ENCODE assay signal across 18 cellular contexts in genomic region chr5:157069949-157070348, GRCh38. TPM values are rescaled to one million over a fixed set of nuclear protein-coding genes. Genes with fewer than 3 reads are reported as not detected.
A peak's percentile ranks its signal among the peaks of the same experiment; 100 is the strongest.
DNase-seq lines count a peak whose midpoint lies in the region; ATAC-seq and TF ChIP-seq lines count a peak whose summit lies in the region.
"Had no signal": no experiment of that assay in that cellular context is flagged by ENCODE, and none has a peak within 500 bp of the region (broad histone marks: within the 10 kb centered on the region; RNA-seq: fewer than 3 reads in every experiment).

No MANE protein-coding gene starts in this region.

- peaks cover 4 to 17% of the 10 kb centered on the region in 2 experiments; a peak in 3 of 4 replicates for H3K4me1 ChIP-seq in HCT116 (ENCODE audit: control insufficient read depth in 1 of 2, insufficient read depth in 2 of 2, low read length in 2 of 2)
- no peaks in the 10 kb centered on the region for H3K4me1 ChIP-seq in right lobe of liver

- H3K36me3 Mint-ChIP-seq in chondrocyte (ENCODE audit: low read depth), result no peaks in the 10 kb centered on the region
- H3K36me3 Mint-ChIP-seq: CD8-positive, alpha-beta memory T cell had no signal

- WGBS in right lobe of liver (ENCODE audit: insufficient coverage, low coverage, low lambda C conversion rate, missing lambda C conversion rate), result 64% methylated on average over 3 of the region's 3 CpGs

- no peak overlapping the region for H3K4me3 Mint-ChIP-seq in chondrocyte (ENCODE audit: unreplicated experiment)
- H3K4me3 Mint-ChIP-seq: CD8-positive, alpha-beta memory T cell had no signal

- ATAC-seq in HCT116, result 0 out of 2 replicates have a peak, but pooled peaks have one; percentile 47
- ATAC-seq in right lobe of liver, result peak in 3 of 4 donors; percentile 29 to 59 (median 58)
- no peak for ATAC-seq in HG03139 (IDR thresholded peaks at IDR 0.05; ENCODE audit: unreplicated experiment)

- no peaks in the 10 kb centered on the region for H3K9me3 Mint-ChIP-seq in chondrocyte (ENCODE audit: low read depth)
- H3K9me3 Mint-ChIP-seq: CD8-positive, alpha-beta memory T cell had no signal

- TF ChIP-seq CTCF in GM12864 (IDR thresholded peaks at IDR 0.05; ENCODE audit: low read depth, low read length, missing control alignments) (peak; percentile 17), HCT116 (IDR thresholded peaks at IDR 0.05 in 2 of 3, conservative IDR thresholded peaks at IDR 0.05 in 1 of 3; ENCODE audit: borderline replicate concordance in 1 of 3, insufficient read depth in 1 of 3, low read depth in 2 of 3, low read length in 2 of 3) (peak in 2 of 3 experiments; percentile 27 to 41; a peak in 4 of 6 replicates), chondrocyte (IDR thresholded peaks at IDR 0.05) (peak; percentile 19), right lobe of liver (IDR thresholded peaks at IDR 0.05) (peak in 1 of 4 donors; percentile 34)

- no peak overlapping the region for H3K27ac Mint-ChIP-seq in chondrocyte (ENCODE audit: unreplicated experiment)
- H3K27ac Mint-ChIP-seq: CD8-positive, alpha-beta memory T cell had no signal

- RAD21 ChIA-PET in HCT116 (lab: Charles Lee; ENCODE audit: low non-redundant PET in 1 of 2, low total read pairs in 2 of 2, uncharacterized antibody in 2 of 2, unreplicated experiment in 2 of 2), result no interaction called here

- H3K4me1 Mint-ChIP-seq in chondrocyte (ENCODE audit: low read depth), result no peaks in the 10 kb centered on the region
- H3K4me1 Mint-ChIP-seq: CD8-positive, alpha-beta memory T cell had no signal

- no peak overlapping the region for H2AFZ ChIP-seq in HCT116 (ENCODE audit: low read depth, low read length, poor library complexity, severe bottlenecking)

- H3K4me2 ChIP-seq in HCT116 (ENCODE audit: low read length), result no peak overlapping the region

- H3K36me3 ChIP-seq in HCT116 (ENCODE audit: control insufficient read depth in 1 of 2, insufficient read depth in 2 of 2, low read length in 2 of 2), result no peaks in the 10 kb centered on the region
- no peaks in the 10 kb centered on the region for H3K36me3 ChIP-seq in right lobe of liver

- H3K9me2 ChIP-seq in HCT116 (ENCODE audit: insufficient read depth), result no peaks in the 10 kb centered on the region

- no peaks in the 10 kb centered on the region for H4K20me1 ChIP-seq in HCT116 (ENCODE audit: insufficient read depth)

- no peaks in the 10 kb centered on the region for H3K9me3 ChIP-seq in HCT116 (ENCODE audit: control insufficient read depth in 1 of 2, insufficient read depth in 1 of 2, low read depth in 1 of 2, low read length in 2 of 2)
- no peaks in the 10 kb centered on the region for H3K9me3 ChIP-seq in right lobe of liver

- BruUV-seq in HCT116 (replicated peaks; lab: Mats Ljungman, UMichigan), result no TSS peak

- TF ChIP-seq POLR2A in HCT116 (IDR thresholded peaks at IDR 0.05; ENCODE audit: borderline replicate concordance, extremely low read depth, insufficient read depth, insufficient read length), result no peak
- TF ChIP-seq POLR2A in right lobe of liver (IDR thresholded peaks at IDR 0.05), result no peak

- CTCF ChIA-PET in HCT116 (lab: Charles Lee), result no interaction called here

- POLR2A ChIA-PET in HCT116 (lab: Charles Lee), result no interaction called here

- H3K9ac ChIP-seq in HCT116 (ENCODE audit: low read length), result no peak overlapping the region

- intact Hi-C loops in HCT116 (cut with micrococcal nuclease) (no loop called here), right lobe of liver (cut with DNase I) (no loop called here)

- H3K27me3 ChIP-seq in HCT116 (ENCODE audit: insufficient read depth, low read length), result no peaks in the 10 kb centered on the region
- no peaks in the 10 kb centered on the region for H3K27me3 ChIP-seq in right lobe of liver

- no peak overlapping the region for H3K4me3 ChIP-seq in GM12864 (ENCODE audit: low read depth, low read length)
- no peak overlapping the region for H3K4me3 ChIP-seq in HCT116 (replicated peaks in 1 of 2; ENCODE audit: low read depth in 1 of 2, low read length in 2 of 2)
- H3K4me3 ChIP-seq in right lobe of liver, result no peak overlapping the region

- DNase-seq in GM12864 (ENCODE audit: low read depth), result no peak
- DNase-seq in HCT116 (ENCODE audit: low read depth, low spot score), result no peak
- no peak for DNase-seq in chondrocyte (ENCODE audit: low spot score)
- DNase-seq in right lobe of liver, result no peak
- DNase-seq in CD1c-positive myeloid dendritic cell (ENCODE audit: extremely low spot score), result no peak
- no peak for DNase-seq in DMS79 treated with DMSO at 0.1 percent for 48 hours (lab: John Stamatoyannopoulos, UW)
- no peak for DNase-seq in stimulated activated naive CD4-positive, alpha-beta T cell treated with Interleukin-2 at 50 U/mL for 16 hours (lab: John Stamatoyannopoulos, UW)
- DNase-seq: CD8-positive, alpha-beta memory T cell; MM.1S; NCI-H1105; NCI-H187; NCI-H446 treated with DMSO at 0.1 percent for 48 hours; SIG-M5 had no signal

- H3K79me2 ChIP-seq in HCT116 (ENCODE audit: insufficient read depth, low read length), result no peaks in the 10 kb centered on the region

- no peak overlapping the region for H3K27ac ChIP-seq in HCT116 (ENCODE audit: low read depth, low read length)
- H3K27ac ChIP-seq in right lobe of liver, result no peak overlapping the region

- H3K27me3 Mint-ChIP-seq in chondrocyte (ENCODE audit: low read depth), result peaks cover 2% of the 10 kb centered on the region

- no peak for TF ChIP-seq RAD21 in HCT116 (IDR thresholded peaks at IDR 0.05; ENCODE audit: low read depth)

TF ChIP-seq in HCT116, 20 proteins besides CTCF, POLR2A, EP300 and RAD21:
- TF ChIP-seq CEBPB (IDR thresholded peaks at IDR 0.05; ENCODE audit: low read depth), result peak; percentile 37; the same call in 1 of the 2 replicates
- no peak for TF ChIP-seq ZNF274 (IDR thresholded peaks at IDR 0.05; ENCODE audit: low read depth, low read length)

RNA-seq across cellular contexts. Expression of gene HAVCR1, which starts 11.0 kb away (rescaled TPM):
- total RNA-seq in HCT116 (2021; ENCODE audit: unreplicated experiment) (not detected), chondrocyte (0.15 TPM in 1 of 3 replicates, not detected in the others), right lobe of liver (under 1 TPM in 3 of 6 experiments, not detected in 3; 0.25 to 0.78 (median 0.42) TPM)
- 0.08 TPM in 1 of 2 replicates, not detected in the other for polyA plus RNA-seq in HCT116 (2012)
- total RNA-seq: G401, RPMI7951 had no signal
- polyA plus RNA-seq: BJ had no signal

RNA-seq across cellular contexts. Expression of gene HAVCR2, which starts 38.9 kb away (rescaled TPM):
- total RNA-seq in HCT116 (2021; ENCODE audit: unreplicated experiment) (0.07 TPM), chondrocyte (0.28 to 0.35 TPM in 2 of 3 replicates, not detected in the other), right lobe of liver (1 to 10 TPM; 2.6 to 9.4 (median 3.3) TPM)
- polyA plus RNA-seq in HCT116 (2012), result 0.04 TPM in 2 replicates
- total RNA-seq: G401 had no signal
- polyA plus RNA-seq: AG04450, BJ had no signal
